In the genomic region with DNA sequence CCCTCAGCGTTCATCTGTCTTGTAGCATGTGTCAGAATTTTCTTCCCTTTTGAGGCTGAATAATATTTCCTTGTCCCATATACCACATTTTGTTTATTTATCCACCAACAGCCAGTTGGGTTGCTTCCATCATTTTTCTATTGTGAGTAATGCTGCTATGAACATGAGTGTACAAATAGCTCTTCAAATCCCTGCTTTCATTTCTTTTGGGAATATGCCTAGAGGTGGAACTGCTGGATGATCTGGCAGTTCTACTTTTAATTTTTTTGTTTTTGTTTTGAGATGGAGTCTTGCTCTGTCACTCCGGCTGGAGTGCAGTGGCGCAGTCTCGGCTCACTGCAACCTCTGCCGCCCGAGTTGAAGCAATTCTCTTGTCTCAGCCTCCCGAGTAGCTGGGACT, we compare ENCODE assay signal across 11 cellular contexts.
DNase-seq lines count a peak whose midpoint lies in the region; ATAC-seq and TF ChIP-seq lines count a peak whose summit lies in the region.
"Had no signal": no experiment of that assay in that cellular context is flagged by ENCODE, and none has a peak within 500 bp of the region (broad histone marks: within the 10 kb centered on the region; RNA-seq: fewer than 3 reads in every experiment).

No MANE protein-coding gene starts in this region.

- no peaks in the 10 kb centered on the region for H3K9me3 ChIP-seq in left lung
- H3K9me3 ChIP-seq in upper lobe of right lung: no peaks in the 10 kb centered on the region

- peaks cover 0 to 11% of the 10 kb centered on the region in 2 donors for H3K4me1 ChIP-seq in left lung
- peaks cover 24% of the 10 kb centered on the region for H3K4me1 ChIP-seq in upper lobe of right lung

- H3K36me3 ChIP-seq in left lung (no peaks in the 10 kb centered on the region), upper lobe of right lung (no peaks in the 10 kb centered on the region)

- TF ChIP-seq CTCF in LNCaP clone FGC (IDR thresholded peaks at IDR 0.05; ENCODE audit: control insufficient read depth, extremely low read depth, insufficient read depth) (no peak), left lung (IDR thresholded peaks at IDR 0.05) (no peak), upper lobe of right lung (IDR thresholded peaks at IDR 0.05) (no peak)

- intact Hi-C loops in left lung (cut with DNase I): no loop called here
- intact Hi-C loops in upper lobe of right lung (cut with DNase I): no loop called here

- peak; percentile 71 for ATAC-seq in left lung
- peak; percentile 52 for ATAC-seq in upper lobe of right lung
- ATAC-seq in HG03280 (IDR thresholded peaks at IDR 0.05; ENCODE audit: unreplicated experiment): no peak
- ATAC-seq: activated CD8-positive, alpha-beta T cell treated with anti-CD3 and anti-CD28 coated beads, Interleukin-2, amount 10 ng/mL, durations not matched to agents 7 days and 5 days had no signal

- H3K27ac ChIP-seq in left lung: peak overlapping the region; percentile 51 to 61
- H3K27ac ChIP-seq in upper lobe of right lung: peak overlapping the region; percentile 55

- peak; percentile 41 for DNase-seq in LNCaP clone FGC (ENCODE audit: low read depth)
- peak; percentile 74 to 96 for DNase-seq in dermis microvascular lymphatic vessel endothelial cell (ENCODE audit: low read depth in 2 of 2)
- DNase-seq in left lung: no peak
- no peak for DNase-seq in upper lobe of right lung
- no peak for DNase-seq in COLO668 (lab: John Stamatoyannopoulos, UW; ENCODE audit: unreplicated experiment)
- DNase-seq in HPDE6-E6E7 (ENCODE audit: extremely low spot score): no peak
- DNase-seq in CD1c-positive myeloid dendritic cell (ENCODE audit: extremely low spot score): no peak
- DNase-seq: activated CD8-positive, alpha-beta T cell treated with anti-CD3 and anti-CD28 coated beads, Interleukin-2, amount 10 ng/mL, durations not matched to agents 7 days and 5 days; NCI-H1048; OCI-M1 had no signal

- no peaks in the 10 kb centered on the region for H3K27me3 ChIP-seq in left lung
- no peaks in the 10 kb centered on the region for H3K27me3 ChIP-seq in upper lobe of right lung

- H3K4me3 ChIP-seq in LNCaP clone FGC (ENCODE audit: low read depth, low read length): no peak overlapping the region
- no peak overlapping the region for H3K4me3 ChIP-seq in left lung
- no peak overlapping the region for H3K4me3 ChIP-seq in upper lobe of right lung

Comparison
In these comparisons a context has a peak if more than half of its experiments do, and no peak if none do; other contexts are left out.
1. DNase-seq: peak in LNCaP clone FGC (single experiment) and dermis microvascular lymphatic vessel endothelial cell (2 of 2); none in left lung (0 of 2), upper lobe of right lung (single experiment), COLO668 (single experiment), HPDE6-E6E7 (single experiment) and CD1c-positive myeloid dendritic cell (single experiment).